8 cellular contexts compared by ENCODE assay signal in genomic region chr13:32315255-32316029, GRCh38. TPM values are rescaled to one million over a fixed set of nuclear protein-coding genes. Genes with fewer than 3 reads are reported as not detected.
DNase-seq lines count a peak whose midpoint lies in the region; ATAC-seq and TF ChIP-seq lines count a peak whose summit lies in the region.

Gene BRCA2, plus strand, starts transcription at chr13:32315508. Its CDS starts 953 bp downstream, at chr13:32316461.
Gene ZAR1L, minus strand, starts transcription at chr13:32315363. Its CDS starts 3,438 bp downstream, at chr13:32311925.

- no peak for TF ChIP-seq CTCF in liver (IDR thresholded peaks at IDR 0.05; ENCODE audit: low read depth, low read length, missing input control)

- peak within 1 kb of the TSS; percentile 95 for H3K4me3 Mint-ChIP-seq in dendritic cell treated with granulocyte-macrophage colony-stimulating factor and Interleukin-4, amounts not matched to agents 40 ng/mL and 50 ng/mL, for 4 days

- intact Hi-C loops in dendritic cell treated with granulocyte-macrophage colony-stimulating factor and Interleukin-4, amounts not matched to agents 40 ng/mL and 50 ng/mL, for 4 days (cut with micrococcal nuclease) = loop anchor here (2.0 to 10.0 kb wide), 3 partner anchors 25 to 281 kb away; partner anchors contain the start of genes FRY and N4BP2L2

- H3K36me3 ChIP-seq in BLaER1 = peaks cover 17% of the 10 kb centered on the region
- no peaks in the 10 kb centered on the region for H3K36me3 ChIP-seq in liver (ENCODE audit: control insufficient read depth in 4 of 4, insufficient read depth in 3 of 4, low read depth in 1 of 4, low read length in 3 of 4)

- H3K27ac Mint-ChIP-seq in dendritic cell treated with granulocyte-macrophage colony-stimulating factor and Interleukin-4, amounts not matched to agents 40 ng/mL and 50 ng/mL, for 4 days = peak within 1 kb of the TSS; percentile 100

- ATAC-seq in HG03432 (IDR thresholded peaks at IDR 0.05; ENCODE audit: unreplicated experiment) = peak; percentile 97

- TF ChIP-seq RAD21 in liver (IDR thresholded peaks at IDR 0.05) = no peak

- H3K4me1 ChIP-seq in BLaER1 (peaks cover 22% of the 10 kb centered on the region), liver (ENCODE audit: control insufficient read depth in 4 of 4, insufficient read depth in 4 of 4, low read length in 3 of 4) (peaks cover 2 to 6% (median 3%) of the 10 kb centered on the region in 4 donors)

- H3K27ac ChIP-seq in BLaER1 (peak within 1 kb of the TSS; percentile 94), liver (ENCODE audit: low read depth in 1 of 2, low read length in 2 of 2) (peak within 1 kb of the TSS; percentile 78 to 96)

- H3K36me3 Mint-ChIP-seq in dendritic cell treated with granulocyte-macrophage colony-stimulating factor and Interleukin-4, amounts not matched to agents 40 ng/mL and 50 ng/mL, for 4 days (ENCODE audit: low read depth) = peaks cover 9% of the 10 kb centered on the region

- peak; percentile 71 for DNase-seq in GM19238 (ENCODE audit: insufficient read length, low spot score)
- DNase-seq in NCI-H748 (lab: John Stamatoyannopoulos, UW; ENCODE audit: unreplicated experiment) = peak; percentile 99
- DNase-seq in activated CD4-positive, alpha-beta T cell treated with anti-CD3 and anti-CD28 coated beads, Interleukin-2, amount 50 U/mL, for 24 hours (ENCODE audit: low read depth in 1 of 2, low spot score in 1 of 2) = peak; percentile 66 to 82
- DNase-seq in stimulated activated CD4-positive, alpha-beta T cell treated with anti-CD3 and anti-CD28 coated beads, Interleukin-2, amount 100 ng/mL, for 48 hours = peak; percentile 78 to 79

- H3K9me3 ChIP-seq in BLaER1 (peaks cover 5% of the 10 kb centered on the region; the same call in 1 of the 2 replicates), liver (ENCODE audit: control insufficient read depth in 4 of 4, low read length in 3 of 4) (no peaks in the 10 kb centered on the region)

- H3K27me3 ChIP-seq in BLaER1 (no peaks in the 10 kb centered on the region), liver (ENCODE audit: control insufficient read depth in 4 of 4, insufficient read depth in 4 of 4, low read length in 3 of 4) (no peaks in the 10 kb centered on the region)

- H3K27me3 Mint-ChIP-seq in dendritic cell treated with granulocyte-macrophage colony-stimulating factor and Interleukin-4, amounts not matched to agents 40 ng/mL and 50 ng/mL, for 4 days = no peaks in the 10 kb centered on the region

- H3K9ac ChIP-seq in BLaER1 (peak within 1 kb of the TSS; percentile 88), liver (ENCODE audit: low read depth in 1 of 2, low read length in 2 of 2) (peak within 1 kb of the TSS; percentile 88 to 89)

- H3K9me3 Mint-ChIP-seq in dendritic cell treated with granulocyte-macrophage colony-stimulating factor and Interleukin-4, amounts not matched to agents 40 ng/mL and 50 ng/mL, for 4 days = no peaks in the 10 kb centered on the region

- H3K4me2 ChIP-seq in BLaER1 = peak within 1 kb of the TSS; percentile 91

- H3K4me3 ChIP-seq in BLaER1 (peak within 1 kb of the TSS; percentile 81), liver (ENCODE audit: low read depth in 1 of 3, low read length in 3 of 3) (peak within 1 kb of the TSS; percentile 73 to 92 (median 88))

- no peaks in the 10 kb centered on the region for H4K20me1 ChIP-seq in BLaER1

- WGBS in liver = under 1% methylated on average over 60 of the region's 60 CpGs

- H3K4me1 Mint-ChIP-seq in dendritic cell treated with granulocyte-macrophage colony-stimulating factor and Interleukin-4, amounts not matched to agents 40 ng/mL and 50 ng/mL, for 4 days (ENCODE audit: low read depth) = peaks cover 19% of the 10 kb centered on the region

TF ChIP-seq in liver, 16 proteins besides CTCF, POLR2A, EP300 and RAD21:
- TF ChIP-seq HNF4A (conservative IDR thresholded peaks at IDR 0.05) (peak in 1 of 2 donors; percentile 25), ZBTB33 (IDR thresholded peaks at IDR 0.05) (no peak), FOXA1 (IDR thresholded peaks at IDR 0.05) (no peak), RXRA (IDR thresholded peaks at IDR 0.05) (no peak), YY1 (IDR thresholded peaks at IDR 0.05) (peak; percentile 64), MAX (IDR thresholded peaks at IDR 0.05) (peak; percentile 36), REST (IDR thresholded peaks at IDR 0.05) (peak; percentile 8), GABPA (IDR thresholded peaks at IDR 0.05 in 1 of 2, conservative IDR thresholded peaks at IDR 0.05 in 1 of 2) (peak in 1 of 2 donors; percentile 63), EGR1 (IDR thresholded peaks at IDR 0.05; ENCODE audit: low read depth in 2 of 2) (peak in 1 of 2 donors; percentile 30)

RNA-seq across cellular contexts. Expression of gene BRCA2, which starts in this region (rescaled TPM):
- total RNA-seq in liver = 10 to 100 TPM in 1 of 2 donors, under 1 TPM in 1; 0.84 to 10.8 TPM
- polyA plus RNA-seq in liver = under 1 TPM; 0.39 to 0.88 TPM

RNA-seq across cellular contexts. Expression of gene ZAR1L, which starts in this region (rescaled TPM):
- not detected for total RNA-seq in liver
- not detected for polyA plus RNA-seq in liver

Comparison
In these comparisons a context has a peak if more than half of its experiments do, and no peak if none do; other contexts are left out.
1. Peak in every context shown above with its lines: DNase-seq, ATAC-seq, H3K4me3 ChIP-seq and H3K27ac ChIP-seq.